Comparison of ENCODE assay signal across 14 cellular contexts in the genomic region with DNA sequence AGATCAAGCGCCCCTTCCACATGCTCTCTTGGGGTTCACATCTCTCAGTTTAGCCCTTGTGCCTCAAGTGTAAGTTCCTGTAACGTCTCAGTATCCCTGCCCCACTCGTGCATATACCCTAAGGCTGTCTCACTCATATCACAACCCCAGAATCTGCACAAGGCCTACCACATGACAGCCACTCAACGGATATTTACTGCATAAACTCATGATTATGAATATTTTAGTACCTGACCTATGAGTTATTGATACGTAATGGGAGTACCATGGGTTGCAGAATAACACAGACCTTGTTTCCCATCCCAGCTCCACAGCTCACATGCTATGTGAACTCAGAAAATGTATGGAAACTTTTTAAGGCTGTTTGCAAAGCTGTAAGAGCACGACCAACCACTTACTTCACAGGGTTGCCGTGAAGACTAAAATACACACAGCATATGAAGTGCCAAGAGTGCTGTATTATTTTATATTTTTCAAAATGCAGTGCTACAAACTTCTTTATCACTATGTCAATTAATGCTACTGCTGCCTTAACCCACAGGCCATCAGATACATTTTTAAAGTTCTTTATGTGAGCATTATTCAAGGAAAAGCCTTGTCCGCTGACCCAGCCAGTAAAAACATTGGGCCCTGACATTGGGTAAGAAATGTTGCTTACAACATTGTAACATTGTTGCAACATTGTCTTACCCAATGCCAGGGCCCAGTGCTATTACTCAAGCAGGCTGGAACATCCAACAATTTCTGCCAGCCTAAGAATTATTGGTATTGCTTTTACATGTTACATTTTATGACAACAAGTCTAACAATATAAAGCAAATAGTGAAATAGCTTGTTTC.
DNase-seq lines count a peak whose midpoint lies in the region; ATAC-seq and TF ChIP-seq lines count a peak whose summit lies in the region.
"Had no signal": no experiment of that assay in that cellular context is flagged by ENCODE, and none has a peak within 500 bp of the region (broad histone marks: within the 10 kb centered on the region; RNA-seq: fewer than 3 reads in every experiment).

No MANE protein-coding gene starts in this region.

- peak overlapping the region; percentile 15 for H3K27ac Mint-ChIP-seq in stimulated activated memory B cell treated with anti-CD40 and anti-IgM and Interleukin-4, amounts not matched to agents 10 μg/mL and 1 μg/mL and 100 μg/mL, for 72 hours
- H3K27ac Mint-ChIP-seq in activated CD8-positive, alpha-beta T cell treated with anti-CD3 and anti-CD28 coated beads for 36 hours: no peak overlapping the region
- no peak overlapping the region for H3K27ac Mint-ChIP-seq in naive thymus-derived CD8-positive, alpha-beta T cell

- H3K27me3 Mint-ChIP-seq in stimulated activated memory B cell treated with anti-CD40 and anti-IgM and Interleukin-4, amounts not matched to agents 10 μg/mL and 1 μg/mL and 100 μg/mL, for 72 hours: no peaks in the 10 kb centered on the region
- no peaks in the 10 kb centered on the region for H3K27me3 Mint-ChIP-seq in activated CD8-positive, alpha-beta T cell treated with anti-CD3 and anti-CD28 coated beads for 36 hours
- H3K27me3 Mint-ChIP-seq in naive thymus-derived CD8-positive, alpha-beta T cell: no peaks in the 10 kb centered on the region

- POLR2A ChIA-PET in activated CD8-positive, alpha-beta T cell treated with anti-CD3 and anti-CD28 coated beads for 36 hours (lab: Charles Lee): no interaction called here
- POLR2A ChIA-PET in naive thymus-derived CD8-positive, alpha-beta T cell (lab: Charles Lee): no interaction called here

- H3K4me1 Mint-ChIP-seq in stimulated activated memory B cell treated with anti-CD40 and anti-IgM and Interleukin-4, amounts not matched to agents 10 μg/mL and 1 μg/mL and 100 μg/mL, for 72 hours: peaks cover 52% of the 10 kb centered on the region
- peaks cover 2% of the 10 kb centered on the region for H3K4me1 Mint-ChIP-seq in activated CD8-positive, alpha-beta T cell treated with anti-CD3 and anti-CD28 coated beads for 36 hours (ENCODE audit: low read depth)
- H3K4me1 Mint-ChIP-seq in naive thymus-derived CD8-positive, alpha-beta T cell: peaks cover 0 to 53% (median 5%) of the 10 kb centered on the region in 4 donors

- peak overlapping the region; percentile 26 to 92 for H3K27ac ChIP-seq in left lung

- H3K27me3 ChIP-seq in left lung: no peaks in the 10 kb centered on the region
- H3K27me3 ChIP-seq: suprapubic skin had no signal

- H3K4me3 Mint-ChIP-seq in stimulated activated memory B cell treated with anti-CD40 and anti-IgM and Interleukin-4, amounts not matched to agents 10 μg/mL and 1 μg/mL and 100 μg/mL, for 72 hours: no peak overlapping the region
- no peak overlapping the region for H3K4me3 Mint-ChIP-seq in activated CD8-positive, alpha-beta T cell treated with anti-CD3 and anti-CD28 coated beads for 36 hours
- H3K4me3 Mint-ChIP-seq in naive thymus-derived CD8-positive, alpha-beta T cell: no peak overlapping the region

- no peak overlapping the region for H3K4me3 ChIP-seq in left lung
- H3K4me3 ChIP-seq: K562, suprapubic skin had no signal

- CTCF ChIA-PET in activated CD8-positive, alpha-beta T cell treated with anti-CD3 and anti-CD28 coated beads for 36 hours (lab: Charles Lee): interaction anchor here (1.1 to 7.0 kb wide), 2 partner anchors 12 to 14 kb away, joined by 3 to 60 read pairs; no protein-coding TSS in a partner anchor

- H3K36me3 Mint-ChIP-seq in stimulated activated memory B cell treated with anti-CD40 and anti-IgM and Interleukin-4, amounts not matched to agents 10 μg/mL and 1 μg/mL and 100 μg/mL, for 72 hours: no peaks in the 10 kb centered on the region
- H3K36me3 Mint-ChIP-seq in activated CD8-positive, alpha-beta T cell treated with anti-CD3 and anti-CD28 coated beads for 36 hours (ENCODE audit: low read depth): no peaks in the 10 kb centered on the region
- H3K36me3 Mint-ChIP-seq in naive thymus-derived CD8-positive, alpha-beta T cell: no peaks in the 10 kb centered on the region

- ATAC-seq in left lung: peak; percentile 67
- no peak for ATAC-seq in stimulated activated memory B cell treated with anti-CD40 and anti-IgM and Interleukin-4, amounts not matched to agents 10 μg/mL and 1 μg/mL and 100 μg/mL, for 72 hours
- ATAC-seq in activated CD8-positive, alpha-beta T cell treated with anti-CD3 and anti-CD28 coated beads for 36 hours: no peak
- no peak for ATAC-seq in naive thymus-derived CD8-positive, alpha-beta T cell
- ATAC-seq: K562 had no signal

- no peaks in the 10 kb centered on the region for H3K9me3 ChIP-seq in left lung
- H3K9me3 ChIP-seq: suprapubic skin had no signal

- no peaks in the 10 kb centered on the region for H3K36me3 ChIP-seq in left lung
- H3K36me3 ChIP-seq: suprapubic skin had no signal

- H3K9me3 Mint-ChIP-seq in stimulated activated memory B cell treated with anti-CD40 and anti-IgM and Interleukin-4, amounts not matched to agents 10 μg/mL and 1 μg/mL and 100 μg/mL, for 72 hours: no peaks in the 10 kb centered on the region
- no peaks in the 10 kb centered on the region for H3K9me3 Mint-ChIP-seq in activated CD8-positive, alpha-beta T cell treated with anti-CD3 and anti-CD28 coated beads for 36 hours
- no peaks in the 10 kb centered on the region for H3K9me3 Mint-ChIP-seq in naive thymus-derived CD8-positive, alpha-beta T cell

- intact Hi-C loops in left lung (cut with DNase I) (no loop called here), posterior cingulate gyrus (cut with DNase I) (no loop called here)
- intact Hi-C loops in activated CD8-positive, alpha-beta T cell treated with anti-CD3 and anti-CD28 coated beads for 36 hours (cut with micrococcal nuclease): no loop called here

- H3K4me1 ChIP-seq in left lung: peaks cover 4 to 88% of the 10 kb centered on the region in 2 donors

- DNase-seq in LHCN-M2 (ENCODE audit: low read depth) (peak; percentile 78), amniotic epithelial cell (ENCODE audit: low read depth) (peak; percentile 95), left lung (no peak), posterior cingulate gyrus (no peak), NK-92 (lab: John Stamatoyannopoulos, UW; ENCODE audit: unreplicated experiment) (no peak)
- DNase-seq in activated CD8-positive, alpha-beta T cell treated with anti-CD3 and anti-CD28 coated beads for 36 hours: no peak
- DNase-seq in naive thymus-derived CD8-positive, alpha-beta T cell: no peak
- DNase-seq: activated CD8-positive, alpha-beta memory T cell treated with anti-CD3 and anti-CD28 coated beads, Interleukin-2, amount 50 U/mL, for 48 hours; glutamatergic neuron; midbrain; NCI-H446 had no signal

- TF ChIP-seq CTCF in left lung (IDR thresholded peaks at IDR 0.05): no peak
- no peak for TF ChIP-seq CTCF in activated CD8-positive, alpha-beta T cell treated with anti-CD3 and anti-CD28 coated beads for 36 hours (IDR thresholded peaks at IDR 0.05)

Comparison
In these comparisons a context has a peak if more than half of its experiments do, and no peak if none do; other contexts are left out.
1. DNase-seq: peak in LHCN-M2 (single experiment) and amniotic epithelial cell (single experiment); none in left lung (0 of 2), posterior cingulate gyrus (0 of 10), activated CD8-positive, alpha-beta T cell treated with anti-CD3 and anti-CD28 coated beads for 36 hours (single experiment), NK-92 (single experiment) and naive thymus-derived CD8-positive, alpha-beta T cell (0 of 10).